Comparison of ENCODE assay signal across 22 cellular contexts in the genomic region with DNA sequence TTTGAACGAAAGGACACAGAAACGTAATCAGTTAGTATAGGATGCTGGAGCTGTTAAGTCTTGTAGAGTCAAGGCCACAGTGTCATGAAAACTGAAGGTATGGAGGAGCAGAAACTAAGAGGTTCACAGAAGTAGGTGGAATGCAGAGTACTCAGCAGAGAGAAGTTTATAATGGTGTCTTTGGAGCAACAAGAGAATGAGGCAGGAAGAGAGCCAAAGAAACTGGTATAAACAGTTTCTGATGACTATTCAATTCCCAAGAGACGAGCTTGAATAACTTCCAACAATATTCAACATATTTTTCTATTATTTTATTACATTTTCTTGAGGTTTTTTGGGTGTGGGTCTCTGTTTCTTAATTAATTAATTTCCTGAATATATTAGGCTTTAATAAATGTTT. TPM values are rescaled to one million over a fixed set of nuclear protein-coding genes. Genes with fewer than 3 reads are reported as not detected.
DNase-seq lines count a peak whose midpoint lies in the region; ATAC-seq and TF ChIP-seq lines count a peak whose summit lies in the region.
"Had no signal": no experiment of that assay in that cellular context is flagged by ENCODE, and none has a peak within 500 bp of the region (broad histone marks: within the 10 kb centered on the region; RNA-seq: fewer than 3 reads in every experiment).

No MANE protein-coding gene starts in this region.

- peaks cover 0 to 5% (median 2%) of the 10 kb centered on the region in 4 donors for H3K4me1 ChIP-seq in upper lobe of left lung
- H3K4me1 ChIP-seq in upper lobe of right lung = peaks cover 3% of the 10 kb centered on the region
- H3K4me1 ChIP-seq: Caco-2 had no signal

- intact Hi-C loops in upper lobe of right lung (cut with DNase I) = no loop called here

- peaks cover 0 to 28% (median 1%) of the 10 kb centered on the region in 4 donors for H3K36me3 ChIP-seq in upper lobe of left lung
- H3K36me3 ChIP-seq in upper lobe of right lung = peaks cover 15% of the 10 kb centered on the region

- H3K27me3 ChIP-seq in upper lobe of left lung (no peaks in the 10 kb centered on the region), upper lobe of right lung (no peaks in the 10 kb centered on the region)

- no peaks in the 10 kb centered on the region for H3K27me3 Mint-ChIP-seq in activated naive CD4-positive, alpha-beta T cell treated with anti-CD3 and anti-CD28 coated beads, Interleukin-2, amount 50 U/mL, for 24 hours
- H3K27me3 Mint-ChIP-seq in WTC11 (ENCODE audit: low read depth) = no peaks in the 10 kb centered on the region
- H3K27me3 Mint-ChIP-seq: B cell had no signal

- no peak overlapping the region for H3K4me3 ChIP-seq in fibroblast of pulmonary artery (replicated peaks; ENCODE audit: low read depth, low read length)
- H3K4me3 ChIP-seq in upper lobe of left lung = no peak overlapping the region
- no peak overlapping the region for H3K4me3 ChIP-seq in upper lobe of right lung
- H3K4me3 ChIP-seq: GM12878, GM23338 had no signal

- ATAC-seq in WTC11 = no peak
- ATAC-seq in upper lobe of left lung (ENCODE audit: low FRiP score in 2 of 2) = no peak
- no peak for ATAC-seq in upper lobe of right lung
- ATAC-seq: GM12878, GM23338, HCT116 had no signal

- H3K36me3 Mint-ChIP-seq in activated naive CD4-positive, alpha-beta T cell treated with anti-CD3 and anti-CD28 coated beads, Interleukin-2, amount 50 U/mL, for 24 hours = peaks cover 23% of the 10 kb centered on the region
- peaks cover 4% of the 10 kb centered on the region; the same call in 1 of the 2 replicates for H3K36me3 Mint-ChIP-seq in WTC11

- H3K4me1 Mint-ChIP-seq in activated naive CD4-positive, alpha-beta T cell treated with anti-CD3 and anti-CD28 coated beads, Interleukin-2, amount 50 U/mL, for 24 hours = peaks cover 34% of the 10 kb centered on the region
- peaks cover 8% of the 10 kb centered on the region; the same call in 1 of the 2 replicates for H3K4me1 Mint-ChIP-seq in WTC11

- no peak overlapping the region for H3K4me3 Mint-ChIP-seq in activated naive CD4-positive, alpha-beta T cell treated with anti-CD3 and anti-CD28 coated beads, Interleukin-2, amount 50 U/mL, for 24 hours
- H3K4me3 Mint-ChIP-seq in WTC11 = no peak overlapping the region
- H3K4me3 Mint-ChIP-seq: B cell, GM23338 had no signal

- no peak for TF ChIP-seq EP300 in upper lobe of left lung (IDR thresholded peaks at IDR 0.05)

- TF ChIP-seq CTCF in WTC11 (IDR thresholded peaks at IDR 0.05) (no peak), fibroblast of pulmonary artery (IDR thresholded peaks at IDR 0.05; ENCODE audit: low read length, missing control alignments) (no peak), upper lobe of left lung (IDR thresholded peaks at IDR 0.05) (no peak), upper lobe of right lung (IDR thresholded peaks at IDR 0.05) (no peak)

- POLR2A ChIA-PET in WTC11 (lab: Charles Lee) = no interaction called here

- no peak for DNase-seq in activated naive CD4-positive, alpha-beta T cell treated with anti-CD3 and anti-CD28 coated beads, Interleukin-2, amount 50 U/mL, for 16 hours
- no peak for DNase-seq in WTC11 (ENCODE audit: low spot score)
- DNase-seq in fibroblast of pulmonary artery (ENCODE audit: low read depth) = peak; percentile 17
- DNase-seq in upper lobe of left lung = no peak
- no peak for DNase-seq in upper lobe of right lung
- no peak for DNase-seq in NCI-H2081 treated with DMSO at 0.1 percent for 48 hours (lab: John Stamatoyannopoulos, UW)
- no peak for DNase-seq in COLO668 (lab: John Stamatoyannopoulos, UW; ENCODE audit: unreplicated experiment)
- DNase-seq: Caco-2, DMS153, NCI-H1105, NCI-H1694, NCI-H2107, NCI-H510A, NCI-H774, OCI-M1, SHP77 had no signal

- H3K27ac Mint-ChIP-seq in activated naive CD4-positive, alpha-beta T cell treated with anti-CD3 and anti-CD28 coated beads, Interleukin-2, amount 50 U/mL, for 24 hours = peak overlapping the region; percentile 8
- no peak overlapping the region; the same call in 1 of the 2 replicates for H3K27ac Mint-ChIP-seq in WTC11
- H3K27ac Mint-ChIP-seq: B cell had no signal

- CTCF ChIA-PET in WTC11 (lab: Charles Lee) = no interaction called here

- peaks cover 4% of the 10 kb centered on the region for H3K9me3 Mint-ChIP-seq in activated naive CD4-positive, alpha-beta T cell treated with anti-CD3 and anti-CD28 coated beads, Interleukin-2, amount 50 U/mL, for 24 hours
- peaks cover under 1% of the 10 kb centered on the region for H3K9me3 Mint-ChIP-seq in WTC11

- H3K27ac ChIP-seq in upper lobe of left lung (peak overlapping the region in 3 of 4 donors; percentile 28 to 59 (median 48)), upper lobe of right lung (no peak overlapping the region)
- H3K27ac ChIP-seq: 22Rv1 had no signal

- 59 to 70% methylated on average over 3 of the region's 3 CpGs for WGBS in upper lobe of left lung, 2 donors

- TF ChIP-seq POLR2A in upper lobe of left lung (IDR thresholded peaks at IDR 0.05) = no peak

- H3K9me3 ChIP-seq in upper lobe of left lung (no peaks in the 10 kb centered on the region), upper lobe of right lung (no peaks in the 10 kb centered on the region)
- H3K9me3 ChIP-seq: Caco-2 had no signal

TF ChIP-seq in WTC11, 78 proteins besides CTCF, POLR2A, EP300 and RAD21:
- TF ChIP-seq HMGA2 (CRISPR knock-in tag; IDR thresholded peaks at IDR 0.05) = peak; percentile 33; the same call in 1 of the 2 replicates
- TF ChIP-seq, protein P1, sequence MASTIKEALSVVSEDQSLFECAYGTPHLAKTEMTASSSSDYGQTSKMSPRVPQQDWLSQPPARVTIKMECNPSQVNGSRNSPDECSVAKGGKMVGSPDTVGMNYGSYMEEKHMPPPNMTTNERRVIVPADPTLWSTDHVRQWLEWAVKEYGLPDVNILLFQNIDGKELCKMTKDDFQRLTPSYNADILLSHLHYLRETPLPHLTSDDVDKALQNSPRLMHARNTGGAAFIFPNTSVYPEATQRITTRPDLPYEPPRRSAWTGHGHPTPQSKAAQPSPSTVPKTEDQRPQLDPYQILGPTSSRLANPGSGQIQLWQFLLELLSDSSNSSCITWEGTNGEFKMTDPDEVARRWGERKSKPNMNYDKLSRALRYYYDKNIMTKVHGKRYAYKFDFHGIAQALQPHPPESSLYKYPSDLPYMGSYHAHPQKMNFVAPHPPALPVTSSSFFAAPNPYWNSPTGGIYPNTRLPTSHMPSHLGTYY (CRISPR knock-in tag; IDR thresholded peaks at IDR 0.05) = no peak
TF ChIP-seq in WTC11: peak in this region for 1.

RNA-seq across cellular contexts. Expression of a gene that starts 29.6 kb away (rescaled TPM):
- total RNA-seq in WTC11 (2021) = 15.6 to 16.9 TPM (median 16.6 TPM) in 3 replicates
- total RNA-seq in upper lobe of left lung = 10 to 100 TPM; 14.2 to 63.9 (median 40.7) TPM
- total RNA-seq in upper lobe of right lung = 38.2 TPM

RNA-seq across cellular contexts. Expression of a gene that starts 44.3 kb away (rescaled TPM):
- total RNA-seq in WTC11 (2021) (61.4 to 68.6 TPM (median 64.6 TPM) in 3 replicates), upper lobe of left lung (10 to 100 TPM; 16.8 to 65.0 (median 43.0) TPM), upper lobe of right lung (57.2 TPM)
